ENCODE assay signal across 20 cellular contexts in the genomic region with DNA sequence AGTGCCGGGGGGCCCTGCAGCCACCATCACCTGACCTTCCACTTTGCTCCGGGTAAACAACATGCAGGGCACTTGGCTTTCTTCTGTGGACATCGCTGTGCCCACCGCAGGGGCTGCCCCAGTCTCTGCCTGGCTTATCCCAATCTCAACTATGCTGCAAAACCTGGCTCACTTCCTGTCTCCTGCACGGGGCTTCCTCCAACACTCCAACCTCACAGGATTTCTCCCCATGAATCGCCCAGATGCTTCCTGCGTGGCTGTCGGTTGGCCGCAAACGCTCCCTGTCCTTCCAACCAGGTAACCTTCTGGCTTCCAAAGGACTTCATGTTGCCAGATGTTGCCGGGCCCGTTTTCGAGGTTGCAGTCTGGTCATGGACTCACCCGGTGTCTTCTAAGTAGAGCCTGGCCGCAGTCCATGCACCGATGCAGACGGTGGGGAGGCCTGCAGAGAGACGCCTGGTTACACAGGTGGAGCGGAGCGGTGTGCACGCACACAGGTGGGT.
"Had no signal": no experiment of that assay in that cellular context is flagged by ENCODE, and none has a peak within 500 bp of the region (broad histone marks: within the 10 kb centered on the region; RNA-seq: fewer than 3 reads in every experiment).

No MANE protein-coding gene starts in this region.

- H3K9me3 Mint-ChIP-seq: activated naive CD8-positive, alpha-beta T cell treated with anti-CD3 and anti-CD28 coated beads for 36 hours; activated T-helper 1 cell treated with anti-CD3 and anti-CD28 coated beads, Interleukin-12 subunit alpha, Interleukin-12 subunit beta, Interleukin-2, Interleukin-4 antibody, amounts not matched to agents 30 ng/mL and 10 ng/mL and 1 ng/mL, durations not matched to agents 14 hours and 24 hours and 36 hours; nephron progenitor cell; stimulated activated effector memory CD8-positive, alpha-beta T cell treated with anti-CD3 and anti-CD28 coated beads, Interleukin-12 subunit alpha, Interleukin-12 subunit beta, amount 100 ng/mL, for 72 hours; T-cell; WTC11 had no signal

- H3K27ac Mint-ChIP-seq: activated naive CD8-positive, alpha-beta T cell treated with anti-CD3 and anti-CD28 coated beads for 36 hours; activated T-helper 1 cell treated with anti-CD3 and anti-CD28 coated beads, Interleukin-12 subunit alpha, Interleukin-12 subunit beta, Interleukin-2, Interleukin-4 antibody, amounts not matched to agents 30 ng/mL and 10 ng/mL and 1 ng/mL, durations not matched to agents 14 hours and 24 hours and 36 hours; immature natural killer cell; nephron progenitor cell; progenitor cell of endocrine pancreas; stimulated activated effector memory CD8-positive, alpha-beta T cell treated with anti-CD3 and anti-CD28 coated beads, Interleukin-12 subunit alpha, Interleukin-12 subunit beta, amount 100 ng/mL, for 72 hours; T-cell; WTC11 had no signal

- DNase-seq: activated CD4-positive, alpha-beta T cell treated with anti-CD3 and anti-CD28 coated beads for 48 hours; activated naive CD4-positive, alpha-beta T cell; activated naive CD8-positive, alpha-beta T cell treated with anti-CD3 and anti-CD28 coated beads for 36 hours; activated T-cell treated with anti-CD3 and anti-CD28 coated beads for 4 hours; amniotic stem cell; dermis blood vessel endothelial cell; effector memory CD4-positive, alpha-beta T cell; immature natural killer cell; midbrain; nephron progenitor cell; occipital lobe; SK-N-SH; small intestine; stimulated activated CD4-positive, alpha-beta T cell treated with anti-CD3 and anti-CD28 coated beads, Interleukin-15, amount 100 ng/mL, for 24 hours; stimulated activated CD4-positive, alpha-beta T cell treated with anti-CD3 and anti-CD28 coated beads, Interleukin-4, amount 100 ng/mL, for 1 hour had no signal

- ATAC-seq: stimulated activated effector memory CD8-positive, alpha-beta T cell treated with anti-CD3 and anti-CD28 coated beads, Interleukin-12 subunit alpha, Interleukin-12 subunit beta, amount 100 ng/mL, for 72 hours; T-cell; WTC11 had no signal

- H3K4me3 Mint-ChIP-seq: activated naive CD8-positive, alpha-beta T cell treated with anti-CD3 and anti-CD28 coated beads for 36 hours; activated T-helper 1 cell treated with anti-CD3 and anti-CD28 coated beads, Interleukin-12 subunit alpha, Interleukin-12 subunit beta, Interleukin-2, Interleukin-4 antibody, amounts not matched to agents 30 ng/mL and 10 ng/mL and 1 ng/mL, durations not matched to agents 14 hours and 24 hours and 36 hours; immature natural killer cell; stimulated activated effector memory CD8-positive, alpha-beta T cell treated with anti-CD3 and anti-CD28 coated beads, Interleukin-12 subunit alpha, Interleukin-12 subunit beta, amount 100 ng/mL, for 72 hours; T-cell; WTC11 had no signal

- H3K36me3 Mint-ChIP-seq: activated naive CD8-positive, alpha-beta T cell treated with anti-CD3 and anti-CD28 coated beads for 36 hours; stimulated activated effector memory CD8-positive, alpha-beta T cell treated with anti-CD3 and anti-CD28 coated beads, Interleukin-12 subunit alpha, Interleukin-12 subunit beta, amount 100 ng/mL, for 72 hours; T-cell; WTC11 had no signal
